In the genomic region with DNA sequence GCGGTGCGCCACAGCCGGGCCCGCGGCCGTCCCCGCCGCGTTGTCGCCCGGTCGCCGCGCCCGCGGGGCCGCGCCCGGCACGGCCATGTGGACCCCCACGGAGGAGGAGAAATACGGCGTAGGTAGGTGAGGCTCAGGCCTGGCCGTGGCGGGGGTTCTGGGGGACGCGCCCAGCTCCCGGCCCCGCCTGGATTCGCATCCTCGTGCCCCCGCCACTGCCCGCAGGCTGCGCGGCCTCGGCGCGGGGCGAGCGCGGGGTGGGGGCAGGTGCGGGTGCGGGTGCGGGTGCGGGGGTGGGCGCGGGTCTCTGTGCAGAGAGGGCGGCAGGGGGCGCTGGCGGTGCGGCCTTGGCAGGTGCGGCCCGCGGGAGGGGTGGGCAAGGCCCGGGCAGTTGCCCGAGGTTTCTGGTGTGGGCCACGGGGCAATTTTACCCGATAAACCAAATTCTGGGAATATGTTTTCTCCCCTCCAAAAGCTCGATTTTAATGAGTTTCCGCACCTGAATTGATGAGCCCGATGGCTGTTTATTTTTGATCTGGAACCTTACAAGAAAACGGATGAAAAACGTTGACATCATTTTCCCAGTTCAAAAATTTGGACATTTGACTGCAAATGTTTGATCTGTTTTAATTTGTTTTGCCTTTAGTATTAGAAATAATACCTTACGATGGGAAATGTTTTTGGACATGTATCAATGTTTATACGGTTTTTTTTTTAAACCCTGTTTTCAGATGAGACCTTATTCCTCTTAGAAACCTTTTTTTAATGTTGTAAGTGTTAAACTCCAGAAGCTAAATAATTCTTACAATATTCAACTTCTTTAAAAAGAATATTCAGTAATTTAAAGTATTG, we compare ENCODE assay signal across 8 cellular contexts. TPM values are rescaled to one million over a fixed set of nuclear protein-coding genes. Genes with fewer than 3 reads are reported as not detected.
A peak's percentile ranks its signal among the peaks of the same experiment; 100 is the strongest.
DNase-seq lines count a peak whose midpoint lies in the region; ATAC-seq, FAIRE-seq and TF ChIP-seq lines count a peak whose summit lies in the region.

No MANE protein-coding gene starts in this region.

- TF ChIP-seq RAD21 in HepG2 (CRISPR knock-in tag; IDR thresholded peaks at IDR 0.05), result no peak

- no TSS peak for BruUV-seq in HepG2 (replicated peaks; lab: Mats Ljungman, UMichigan)

- in situ Hi-C loops in HepG2 (cut with HindIII; ENCODE audit: extremely low pct_ligation_motif_present, low pct_unique_long_range_greater_than_20kb), result no loop called here

- no peak overlapping the region for H3K27ac Mint-ChIP-seq in CD8-positive, alpha-beta T cell

- H3K9me3 ChIP-seq in CD8-positive, alpha-beta T cell (ENCODE audit: low read length), result no peaks in the 10 kb centered on the region
- H3K9me3 ChIP-seq in HUES48 (ENCODE audit: control insufficient read depth, insufficient read depth, low read length), result no peaks in the 10 kb centered on the region
- H3K9me3 ChIP-seq in HepG2 (ENCODE audit: low read length), result no peaks in the 10 kb centered on the region

- CTCF ChIA-PET in CD8-positive, alpha-beta T cell (lab: Charles Lee), result interaction anchor here (1.1 to 2.8 kb wide), 6 partner anchors 21 to 703 kb away, joined by 3 to 15 read pairs (median 6); no protein-coding TSS in a partner anchor
- CTCF ChIA-PET in HepG2 (lab: Yijun Ruan, JAX; ENCODE audit: low intra/inter-chr PET ratio, low total read pairs), result no interaction called here

- 46% methylated on average over 7 of the region's 65 CpGs for WGBS in HepG2 (ENCODE audit: low lambda C conversion rate)

- no peak for TF ChIP-seq EP300 in HepG2 (IDR thresholded peaks at IDR 0.05; ENCODE audit: low read depth in 2 of 2, low read length in 2 of 2)
- TF ChIP-seq EP300 in HepG2 (CRISPR knock-in tag; IDR thresholded peaks at IDR 0.05; ENCODE audit: borderline replicate concordance), result no peak

- H3K27me3 ChIP-seq in CD8-positive, alpha-beta T cell (ENCODE audit: insufficient read depth, low read length), result peaks cover 5% of the 10 kb centered on the region
- H3K27me3 ChIP-seq in HUES48 (ENCODE audit: control insufficient read depth, insufficient read depth, low read length) (peaks cover 21% of the 10 kb centered on the region), HepG2 (ENCODE audit: control insufficient read depth in 1 of 2, insufficient read depth in 2 of 2, low read length in 2 of 2) (peaks cover 4 to 69% of the 10 kb centered on the region in 2 experiments)

- H3K27ac ChIP-seq in CD8-positive, alpha-beta T cell (ENCODE audit: low read depth, low read length), result no peak overlapping the region
- H3K27ac ChIP-seq in HUES48 (ENCODE audit: low read depth, low read length) (no peak overlapping the region), HepG2 (ENCODE audit: extremely low read length, insufficient read depth, low read length) (no peak overlapping the region)

- no peak overlapping the region for H2AFZ ChIP-seq in HepG2 (ENCODE audit: low read length)

- H3K27me3 Mint-ChIP-seq in CD8-positive, alpha-beta T cell (ENCODE audit: low read depth), result peaks cover 23% of the 10 kb centered on the region

- peaks cover 8% of the 10 kb centered on the region; the same call in 1 of the 2 replicates for H4K20me1 ChIP-seq in HepG2 (ENCODE audit: insufficient read depth, low read length)

- H3K4me1 Mint-ChIP-seq in CD8-positive, alpha-beta T cell (ENCODE audit: low read depth), result peaks cover 11% of the 10 kb centered on the region

- peaks cover 14% of the 10 kb centered on the region for H3K4me1 ChIP-seq in CD8-positive, alpha-beta T cell (ENCODE audit: insufficient read depth, low read length)
- H3K4me1 ChIP-seq in HUES48 (ENCODE audit: control insufficient read depth, insufficient read depth, low read length) (peaks cover 25% of the 10 kb centered on the region), HepG2 (ENCODE audit: insufficient read depth, low read length) (no peaks in the 10 kb centered on the region)

- H3K79me2 ChIP-seq in HepG2 (ENCODE audit: insufficient read depth, low read length), result no peaks in the 10 kb centered on the region

- H3K36me3 Mint-ChIP-seq in CD8-positive, alpha-beta T cell, result no peaks in the 10 kb centered on the region

- POLR2A ChIA-PET in CD8-positive, alpha-beta T cell (lab: Charles Lee), result no interaction called here
- POLR2A ChIA-PET in HepG2 (lab: Yijun Ruan, JAX), result no interaction called here

- intact Hi-C loops in CD8-positive, alpha-beta T cell (cut with DNase I, micrococcal nuclease), result loop anchor here (2.0 to 10.0 kb wide), 4 partner anchors 59 to 697 kb away; a partner anchor contains a TSS
- intact Hi-C loops in HepG2 (cut with micrococcal nuclease; ENCODE audit: unreplicated experiment), result loop anchor here (5.0 kb wide), 1 partner anchor 1142 kb away; no protein-coding TSS in a partner anchor

- peak; percentile 61 for ATAC-seq in CD8-positive, alpha-beta T cell
- ATAC-seq in HepG2, result no peak; the same call in 2 of the 3 replicates
- no peak for ATAC-seq in GM19324 (IDR thresholded peaks at IDR 0.05; ENCODE audit: low FRiP score, unreplicated experiment)
- ATAC-seq in GM19395 (IDR thresholded peaks at IDR 0.05; ENCODE audit: unreplicated experiment), result no peak

- H3K36me3 ChIP-seq in CD8-positive, alpha-beta T cell (ENCODE audit: insufficient read depth, low read length), result no peaks in the 10 kb centered on the region
- no peaks in the 10 kb centered on the region for H3K36me3 ChIP-seq in HUES48 (ENCODE audit: control insufficient read depth, insufficient read depth, low read length)
- no peaks in the 10 kb centered on the region for H3K36me3 ChIP-seq in HepG2 (replicated peaks in 1 of 2; ENCODE audit: control insufficient read depth in 1 of 2, insufficient read depth in 2 of 2, low read length in 2 of 2)

- H3K9me3 Mint-ChIP-seq in CD8-positive, alpha-beta T cell, result no peaks in the 10 kb centered on the region

- no peak for FAIRE-seq in HepG2 (lab: Jason Lieb, UNC)

- peak overlapping the region; percentile 70 for H3K9ac ChIP-seq in HUES48 (ENCODE audit: low read depth, low read length)
- no peak overlapping the region for H3K9ac ChIP-seq in HepG2 (ENCODE audit: insufficient read depth, low read depth, low read length)

- peak overlapping the region; percentile 36 for H3K4me2 ChIP-seq in HepG2 (ENCODE audit: low read depth, low read length)

- H3K4me3 ChIP-seq in CD8-positive, alpha-beta T cell (ENCODE audit: low read depth, low read length), result peak overlapping the region; percentile 50
- H3K4me3 ChIP-seq in HUES48 (ENCODE audit: low read depth, low read length) (peak overlapping the region; percentile 77), HepG2 (replicated peaks in 1 of 3; ENCODE audit: insufficient read depth in 1 of 3, low read depth in 2 of 3, low read length in 3 of 3) (peak overlapping the region in 1 of 3 experiments; percentile 23; a peak in 1 of 6 replicates)

- TF ChIP-seq POLR2A in HepG2 (IDR thresholded peaks at IDR 0.05; ENCODE audit: insufficient read depth in 1 of 2, low read depth in 2 of 2, low read length in 2 of 2), result no peak

- peak overlapping the region; percentile 81 for H3K4me3 Mint-ChIP-seq in CD8-positive, alpha-beta T cell

- DNase-seq in CD8-positive, alpha-beta T cell, result peak in 6 of 7 experiments; percentile 31 to 65 (median 56)
- peak; percentile 25 for DNase-seq in activated CD4-positive, alpha-beta T cell treated with anti-CD3 and anti-CD28 coated beads for 1 hour
- DNase-seq in central memory CD4-positive, alpha-beta T cell, result peak; percentile 26
- no peak for DNase-seq in HepG2 (ENCODE audit: low spot score)
- DNase-seq in stimulated activated CD8-positive, alpha-beta memory T cell treated with anti-CD3 and anti-CD28 coated beads, Interleukin-12 subunit alpha, Interleukin-12 subunit beta, amount 100 ng/mL, for 1 hour (ENCODE audit: low read depth), result peak; percentile 20

- TF ChIP-seq CTCF in CD8-positive, alpha-beta T cell (IDR thresholded peaks at IDR 0.05), result peak; percentile 50
- TF ChIP-seq CTCF in HepG2 (CRISPR knock-in tag; IDR thresholded peaks at IDR 0.05), result peak; percentile 35

RNA-seq across cellular contexts. Expression of a gene that starts 0.7 kb away (rescaled TPM):
- 1 to 10 TPM; 2.8 to 3.0 TPM for total RNA-seq in CD8-positive, alpha-beta T cell
- not detected in 2 replicates for total RNA-seq in HepG2 (2016; rRNA removed; fragmentation: Illumina TruSeq; extraction: Trizol)
- not detected in 2 replicates for total RNA-seq in HepG2 (2016; cell fraction: cytosol; rRNA removed; fragmentation: Illumina TruSeq; extraction: Trizol; ENCODE audit: low read depth)
- total RNA-seq in HepG2 (2016; cell fraction: insoluble cytoplasmic fraction; rRNA removed; fragmentation: Illumina TruSeq; extraction: Trizol), result 0.03 TPM in 1 of 2 replicates, not detected in the other
- not detected in 2 replicates for total RNA-seq in HepG2 (2016; cell fraction: membrane; rRNA removed; fragmentation: Illumina TruSeq; extraction: Trizol)
- not detected in 2 replicates for total RNA-seq in HepG2 (2016; cell fraction: nucleus; rRNA removed; fragmentation: Illumina TruSeq; extraction: Trizol)
- not detected in 2 replicates for polyA plus RNA-seq in HepG2 (2011; rRNA removed)
- under 0.01 TPM in 1 of 2 replicates, not detected in the other for polyA plus RNA-seq in HepG2 (2011; cell fraction: cytosol; rRNA removed)
- polyA plus RNA-seq in HepG2 (2011; cell fraction: nucleus; rRNA removed), result 0.02 TPM in 1 of 2 replicates, not detected in the other
- 0.01 and 0.04 TPM in 2 replicates for polyA plus RNA-seq in HepG2 (2012)
- polyA plus RNA-seq in HepG2 (2016; cell fraction: cytosol; fragmentation: Illumina TruSeq; extraction: Trizol; ENCODE audit: low read depth), result 0.01 TPM in 1 of 2 replicates, not detected in the other
- not detected in 2 replicates for polyA plus RNA-seq in HepG2 (2016; cell fraction: insoluble cytoplasmic fraction; fragmentation: Illumina TruSeq; extraction: Trizol; ENCODE audit: low read depth)
- not detected in 2 replicates for polyA plus RNA-seq in HepG2 (2016; cell fraction: membrane; fragmentation: Illumina TruSeq; extraction: Trizol; ENCODE audit: low read depth)
- not detected in 2 replicates for polyA plus RNA-seq in HepG2 (2016; cell fraction: nucleus; fragmentation: Illumina TruSeq; extraction: Trizol; ENCODE audit: insufficient read depth, low read depth)
- 0.63 TPM in 1 of 2 replicates, not detected in the other for polyA minus RNA-seq in HepG2 (2011; rRNA and poly(A)+ RNA removed; ENCODE audit: low replicate concordance)
- polyA minus RNA-seq in HepG2 (2011; cell fraction: cytosol; rRNA and poly(A)+ RNA removed), result not detected in 2 replicates
- under 0.01 TPM in 1 of 2 replicates, not detected in the other for polyA minus RNA-seq in HepG2 (2011; cell fraction: nucleus; rRNA and poly(A)+ RNA removed)

RNA-seq across cellular contexts. Expression of a gene that starts 58.5 kb away (rescaled TPM):
- total RNA-seq in CD8-positive, alpha-beta T cell, result 10 to 100 TPM; 18.3 to 18.5 TPM
- 41.2 and 48.5 TPM in 2 replicates for total RNA-seq in HepG2 (2016; rRNA removed; fragmentation: Illumina TruSeq; extraction: Trizol)
- 18.9 and 21.3 TPM in 2 replicates for total RNA-seq in HepG2 (2016; cell fraction: cytosol; rRNA removed; fragmentation: Illumina TruSeq; extraction: Trizol; ENCODE audit: low read depth)
- 40.5 and 43.9 TPM in 2 replicates for total RNA-seq in HepG2 (2016; cell fraction: insoluble cytoplasmic fraction; rRNA removed; fragmentation: Illumina TruSeq; extraction: Trizol)
- total RNA-seq in HepG2 (2016; cell fraction: membrane; rRNA removed; fragmentation: Illumina TruSeq; extraction: Trizol), result 51.7 and 60.5 TPM in 2 replicates
- total RNA-seq in HepG2 (2016; cell fraction: nucleus; rRNA removed; fragmentation: Illumina TruSeq; extraction: Trizol), result 21.2 and 24.7 TPM in 2 replicates
- 39.9 and 46.2 TPM in 2 replicates for polyA plus RNA-seq in HepG2 (2011; rRNA removed)
- 40.2 and 41.3 TPM in 2 replicates for polyA plus RNA-seq in HepG2 (2011; cell fraction: cytosol; rRNA removed)
- 23.0 and 28.1 TPM in 2 replicates for polyA plus RNA-seq in HepG2 (2011; cell fraction: nucleus; rRNA removed)
- polyA plus RNA-seq in HepG2 (2012), result 21.8 and 22.2 TPM in 2 replicates
- polyA plus RNA-seq in HepG2 (2016; cell fraction: cytosol; fragmentation: Illumina TruSeq; extraction: Trizol; ENCODE audit: low read depth), result 23.5 and 31.3 TPM in 2 replicates
- polyA plus RNA-seq in HepG2 (2016; cell fraction: insoluble cytoplasmic fraction; fragmentation: Illumina TruSeq; extraction: Trizol; ENCODE audit: low read depth), result 53.8 and 56.3 TPM in 2 replicates
- 50.2 and 54.3 TPM in 2 replicates for polyA plus RNA-seq in HepG2 (2016; cell fraction: membrane; fragmentation: Illumina TruSeq; extraction: Trizol; ENCODE audit: low read depth)
- polyA plus RNA-seq in HepG2 (2016; cell fraction: nucleus; fragmentation: Illumina TruSeq; extraction: Trizol; ENCODE audit: insufficient read depth, low read depth), result 31.0 and 31.6 TPM in 2 replicates
- 48.5 and 89.7 TPM in 2 replicates for polyA minus RNA-seq in HepG2 (2011; rRNA and poly(A)+ RNA removed; ENCODE audit: low replicate concordance)
- polyA minus RNA-seq in HepG2 (2011; cell fraction: cytosol; rRNA and poly(A)+ RNA removed), result 15.7 and 16.5 TPM in 2 replicates
- 13.4 and 16.9 TPM in 2 replicates for polyA minus RNA-seq in HepG2 (2011; cell fraction: nucleus; rRNA and poly(A)+ RNA removed)
